16 cellular contexts compared by ENCODE assay signal in genomic region chr5:1971944-1972343, GRCh38.
DNase-seq lines count a peak whose midpoint lies in the region; ATAC-seq and TF ChIP-seq lines count a peak whose summit lies in the region.
"Had no signal": no experiment of that assay in that cellular context is flagged by ENCODE, and none has a peak within 500 bp of the region (broad histone marks: within the 10 kb centered on the region; RNA-seq: fewer than 3 reads in every experiment).

No MANE protein-coding gene starts in this region.

- H3K27ac ChIP-seq in heart left ventricle (no peak overlapping the region), lung (ENCODE audit: low read depth in 1 of 2, low read length in 1 of 2) (no peak overlapping the region), testis (no peak overlapping the region)
- H3K27ac ChIP-seq: BLaER1 had no signal

- no peak for TF ChIP-seq CTCF in heart left ventricle (IDR thresholded peaks at IDR 0.05)
- no peak for TF ChIP-seq CTCF in lung (IDR thresholded peaks at IDR 0.05; ENCODE audit: control extremely low read depth, extremely low read depth)
- TF ChIP-seq CTCF in osteocyte (IDR thresholded peaks at IDR 0.05), result no peak
- no peak for TF ChIP-seq CTCF in testis (IDR thresholded peaks at IDR 0.05)
- TF ChIP-seq CTCF in Calu3 (IDR thresholded peaks at IDR 0.05; ENCODE audit: unreplicated experiment), result no peak

- H3K9me3 Mint-ChIP-seq in osteocyte (ENCODE audit: unreplicated experiment), result peaks cover 3% of the 10 kb centered on the region
- H3K9me3 Mint-ChIP-seq in Calu3 (ENCODE audit: low read depth, unreplicated experiment), result no peaks in the 10 kb centered on the region
- no peaks in the 10 kb centered on the region for H3K9me3 Mint-ChIP-seq in activated naive CD4-positive, alpha-beta T cell treated with anti-CD3 and anti-CD28 coated beads for 36 hours
- H3K9me3 Mint-ChIP-seq: CD8-positive, alpha-beta T cell; H9 had no signal

- CTCF ChIA-PET in Calu3 (lab: Charles Lee), result no interaction called here
- CTCF ChIA-PET in activated naive CD4-positive, alpha-beta T cell treated with anti-CD3 and anti-CD28 coated beads for 36 hours (lab: Charles Lee), result no interaction called here

- H3K4me3 Mint-ChIP-seq in osteocyte (ENCODE audit: unreplicated experiment) (no peak overlapping the region), Calu3 (ENCODE audit: low read depth, unreplicated experiment) (no peak overlapping the region)
- H3K4me3 Mint-ChIP-seq in activated naive CD4-positive, alpha-beta T cell treated with anti-CD3 and anti-CD28 coated beads for 36 hours, result no peak overlapping the region
- H3K4me3 Mint-ChIP-seq: CD8-positive, alpha-beta T cell; H9 had no signal

- WGBS in heart left ventricle, 4 donors, result 82 to 93% (median 91%) methylated on average over 11 to 13 of the region's 13 CpGs
- WGBS in lung, 2 donors, result 87 to 94% methylated on average over 13 of the region's 13 CpGs
- 88 to 91% methylated on average over 13 of the region's 13 CpGs for WGBS in testis, 2 donors

- H3K27ac Mint-ChIP-seq in osteocyte (ENCODE audit: unreplicated experiment), result no peak overlapping the region
- no peak overlapping the region for H3K27ac Mint-ChIP-seq in Calu3 (ENCODE audit: unreplicated experiment)
- H3K27ac Mint-ChIP-seq in activated naive CD4-positive, alpha-beta T cell treated with anti-CD3 and anti-CD28 coated beads for 36 hours, result no peak overlapping the region
- H3K27ac Mint-ChIP-seq: CD8-positive, alpha-beta T cell; H9 had no signal

- no peak for ATAC-seq in heart left ventricle
- ATAC-seq in lung (ENCODE audit: insufficient read depth, low FRiP score), result no peak
- ATAC-seq: CD8-positive, alpha-beta T cell; HepG2 had no signal

- H3K36me3 Mint-ChIP-seq in osteocyte (ENCODE audit: unreplicated experiment) (no peaks in the 10 kb centered on the region), Calu3 (ENCODE audit: insufficient read depth, unreplicated experiment) (no peaks in the 10 kb centered on the region)
- no peaks in the 10 kb centered on the region for H3K36me3 Mint-ChIP-seq in activated naive CD4-positive, alpha-beta T cell treated with anti-CD3 and anti-CD28 coated beads for 36 hours (ENCODE audit: low read depth)
- H3K36me3 Mint-ChIP-seq: CD8-positive, alpha-beta T cell had no signal

- H3K4me3 ChIP-seq in heart left ventricle (no peak overlapping the region), lung (no peak overlapping the region), testis (no peak overlapping the region)
- H3K4me3 ChIP-seq: BLaER1 had no signal

- H3K9me3 ChIP-seq in heart left ventricle (peaks cover 0 to under 1% (median 0%) of the 10 kb centered on the region in 12 donors), lung (ENCODE audit: control insufficient read depth in 2 of 2, insufficient read depth in 1 of 2, low read length in 1 of 2) (peaks cover 0 to 10% of the 10 kb centered on the region in 2 donors), testis (no peaks in the 10 kb centered on the region)
- H3K9me3 ChIP-seq: BLaER1 had no signal

- H3K27me3 Mint-ChIP-seq in osteocyte (ENCODE audit: unreplicated experiment) (peaks cover 2% of the 10 kb centered on the region), Calu3 (ENCODE audit: unreplicated experiment) (peaks cover 39% of the 10 kb centered on the region)
- peaks cover 26% of the 10 kb centered on the region for H3K27me3 Mint-ChIP-seq in activated naive CD4-positive, alpha-beta T cell treated with anti-CD3 and anti-CD28 coated beads for 36 hours (ENCODE audit: low read depth)

- DNase-seq in cardiac septum (ENCODE audit: low spot score) (peak; percentile 38), heart left ventricle (no peak), lung (ENCODE audit: low spot score) (peak; percentile 17), osteocyte (ENCODE audit: extremely low spot score, unreplicated experiment) (peak; percentile 80), testis (no peak), Calu3 (no peak)
- DNase-seq in activated naive CD4-positive, alpha-beta T cell treated with anti-CD3 and anti-CD28 coated beads for 36 hours, result no peak
- DNase-seq: 8988T; CD8-positive, alpha-beta T cell; DMS 273 treated with DMSO at 0.1 percent for 48 hours; DMS53; DND-41; EL; H9 had no signal

- BruUV-seq in Calu3 (replicated peaks; lab: Mats Ljungman, UMichigan), result no TSS peak

- H3K4me1 Mint-ChIP-seq in osteocyte (ENCODE audit: unreplicated experiment) (no peaks in the 10 kb centered on the region), Calu3 (ENCODE audit: low read depth, unreplicated experiment) (no peaks in the 10 kb centered on the region)
- no peaks in the 10 kb centered on the region for H3K4me1 Mint-ChIP-seq in activated naive CD4-positive, alpha-beta T cell treated with anti-CD3 and anti-CD28 coated beads for 36 hours (ENCODE audit: low read depth)

- intact Hi-C loops in cardiac septum (cut with DNase I) (no loop called here), heart left ventricle (cut with DNase I) (no loop called here), testis (cut with DNase I; ENCODE audit: low total_unique reads) (no loop called here), Calu3 (cut with micrococcal nuclease; ENCODE audit: unreplicated experiment) (no loop called here)
- intact Hi-C loops in activated naive CD4-positive, alpha-beta T cell treated with anti-CD3 and anti-CD28 coated beads for 36 hours (cut with micrococcal nuclease), result no loop called here

- H3K36me3 ChIP-seq in heart left ventricle (no peaks in the 10 kb centered on the region), lung (ENCODE audit: control insufficient read depth in 2 of 2, insufficient read depth in 2 of 2, low read length in 2 of 2) (no peaks in the 10 kb centered on the region), testis (ENCODE audit: low read depth, missing control alignments) (no peaks in the 10 kb centered on the region)
- H3K36me3 ChIP-seq: BLaER1 had no signal

- no peaks in the 10 kb centered on the region for H3K4me1 ChIP-seq in heart left ventricle
- H3K4me1 ChIP-seq in lung (ENCODE audit: control insufficient read depth in 2 of 2, insufficient read depth in 2 of 2, low read length in 2 of 2), result no peaks in the 10 kb centered on the region
- peaks cover 5% of the 10 kb centered on the region for H3K4me1 ChIP-seq in testis

- TF ChIP-seq POLR2A in heart left ventricle (IDR thresholded peaks at IDR 0.05) (no peak), testis (IDR thresholded peaks at IDR 0.05) (no peak)

- H3K27me3 ChIP-seq in heart left ventricle (no peaks in the 10 kb centered on the region), lung (ENCODE audit: control insufficient read depth, insufficient read depth) (no peaks in the 10 kb centered on the region), testis (no peaks in the 10 kb centered on the region)
- H3K27me3 ChIP-seq: BLaER1 had no signal

Comparison
In these comparisons a context has a peak if more than half of its experiments do, and no peak if none do; other contexts are left out.
1. DNase-seq: peak in cardiac septum (single experiment), lung (single experiment) and osteocyte (single experiment); none in heart left ventricle (0 of 5), testis (single experiment), Calu3 (single experiment) and activated naive CD4-positive, alpha-beta T cell treated with anti-CD3 and anti-CD28 coated beads for 36 hours (single experiment).